Comparison of ENCODE assay signal across 21 cellular contexts in the genomic region with DNA sequence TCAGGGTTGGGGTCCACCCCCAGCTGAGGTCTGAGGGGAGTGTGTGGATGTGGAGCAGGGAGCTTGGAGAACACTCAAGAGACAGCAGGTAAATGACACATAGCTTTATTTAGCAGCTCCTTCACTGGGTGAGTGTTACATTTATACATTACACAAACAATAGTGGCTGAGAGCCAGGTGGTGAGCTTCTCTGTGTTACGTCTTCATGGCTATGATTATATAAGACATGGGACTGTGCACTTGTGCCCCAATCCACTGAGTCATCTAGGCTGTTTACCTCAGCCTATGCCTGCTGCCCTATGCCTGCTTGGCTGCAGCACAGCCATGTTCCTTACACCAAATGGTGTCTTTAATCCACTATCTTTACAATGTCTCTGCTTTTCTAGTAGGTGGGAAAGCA.
"Had no signal": no experiment of that assay in that cellular context is flagged by ENCODE, and none has a peak within 500 bp of the region (broad histone marks: within the 10 kb centered on the region; RNA-seq: fewer than 3 reads in every experiment).

No MANE protein-coding gene starts in this region.

- H3K4me1 Mint-ChIP-seq: activated naive CD8-positive, alpha-beta T cell treated with anti-CD3 and anti-CD28 coated beads for 36 hours; central memory CD8-positive, alpha-beta T cell; mesothelial cell of epicardium; nephron progenitor cell had no signal

- H3K27ac ChIP-seq: body of pancreas, coronary artery, esophagus squamous epithelium, tibial artery, WERI-Rb-1 had no signal

- H3K27me3 Mint-ChIP-seq: activated naive CD8-positive, alpha-beta T cell treated with anti-CD3 and anti-CD28 coated beads for 36 hours; central memory CD8-positive, alpha-beta T cell had no signal

- H3K4me3 ChIP-seq: body of pancreas, coronary artery, esophagus squamous epithelium, lung, tibial artery had no signal

- ATAC-seq: body of pancreas, left lobe of liver had no signal

- H3K4me3 Mint-ChIP-seq: activated naive CD8-positive, alpha-beta T cell treated with anti-CD3 and anti-CD28 coated beads for 36 hours; central memory CD8-positive, alpha-beta T cell; mesothelial cell of epicardium; nephron progenitor cell had no signal

- H3K27me3 ChIP-seq: body of pancreas, esophagus squamous epithelium, tibial artery had no signal

- H3K27ac Mint-ChIP-seq: activated naive CD8-positive, alpha-beta T cell treated with anti-CD3 and anti-CD28 coated beads for 36 hours; mesothelial cell of epicardium; nephron progenitor cell had no signal

- H3K36me3 ChIP-seq: esophagus squamous epithelium, tibial artery, WERI-Rb-1 had no signal

- H3K9me3 ChIP-seq: body of pancreas, esophagus squamous epithelium, tibial artery had no signal

- DNase-seq: activated CD4-positive, alpha-beta T cell treated with anti-CD3 and anti-CD28 coated beads for 1 hour; activated CD4-positive, alpha-beta T cell treated with anti-CD3 and anti-CD28 coated beads, Interleukin-2, amount 50 U/mL, for 4 hours; activated naive CD4-positive, alpha-beta T cell; activated naive CD8-positive, alpha-beta T cell treated with anti-CD3 and anti-CD28 coated beads for 36 hours; body of pancreas; esophagus squamous epithelium; hypothalamus; islet precursor cell; nephron progenitor cell; nucleus accumbens; posterior cingulate gyrus; stimulated activated naive CD4-positive, alpha-beta T cell; SW 1271; tibial artery; WERI-Rb-1 had no signal

- H3K4me1 ChIP-seq: body of pancreas, esophagus squamous epithelium, tibial artery had no signal

- FAIRE-seq: frontal cortex had no signal

- H3K9me3 Mint-ChIP-seq: activated naive CD8-positive, alpha-beta T cell treated with anti-CD3 and anti-CD28 coated beads for 36 hours; central memory CD8-positive, alpha-beta T cell had no signal

- H3K36me3 Mint-ChIP-seq: activated naive CD8-positive, alpha-beta T cell treated with anti-CD3 and anti-CD28 coated beads for 36 hours; mesothelial cell of epicardium had no signal
